Comparison of ENCODE assay signal across 15 cellular contexts in genomic region chr5:129243058-129243457, GRCh38.
DNase-seq lines count a peak whose midpoint lies in the region; TF ChIP-seq lines count a peak whose summit lies in the region.
"Had no signal": no experiment of that assay in that cellular context is flagged by ENCODE, and none has a peak within 500 bp of the region (broad histone marks: within the 10 kb centered on the region; RNA-seq: fewer than 3 reads in every experiment).

No MANE protein-coding gene starts in this region.

- no peaks in the 10 kb centered on the region for H3K36me3 ChIP-seq in PC-9 (ENCODE audit: low read depth)

- DNase-seq in HS-5 (ENCODE audit: low read depth) = peak; percentile 43
- peak; percentile 85 for DNase-seq in amniotic epithelial cell (ENCODE audit: low read depth)
- DNase-seq in fibroblast of the conjunctiva (ENCODE audit: low read depth) = peak; percentile 47
- DNase-seq in left kidney (ENCODE audit: low read depth, low spot score) = peak; percentile 11
- no peak for DNase-seq in NCI-H69 (lab: John Stamatoyannopoulos, UW)
- no peak for DNase-seq in PC-9
- no peak for DNase-seq in hepatic stellate cell (ENCODE audit: low spot score)
- DNase-seq: C1 segment of cervical spinal cord, GF-D8, GOT3, NCI-H1048, NCI-H146, NCI-H2081, NCI-H510A treated with DMSO at 0.1 percent for 48 hours, SHP77 had no signal

- no peak overlapping the region for H2AFZ ChIP-seq in PC-9

- CTCF ChIA-PET in PC-9 (lab: Charles Lee) = no interaction called here

- intact Hi-C loops in PC-9 (cut with micrococcal nuclease; ENCODE audit: unreplicated experiment) = no loop called here

- POLR2A ChIA-PET in PC-9 (lab: Charles Lee; ENCODE audit: unreplicated experiment) = no interaction called here

- no TSS peak for BruUV-seq in PC-9 (replicated peaks; lab: Mats Ljungman, UMichigan)

- no peak overlapping the region for H3K4me2 ChIP-seq in PC-9

- no peaks in the 10 kb centered on the region for H3K27me3 ChIP-seq in PC-9 (ENCODE audit: insufficient read depth, low read depth)

- H3K9me3 ChIP-seq in PC-9 (ENCODE audit: insufficient read depth, low read depth) = no peaks in the 10 kb centered on the region

- no peaks in the 10 kb centered on the region for H4K20me1 ChIP-seq in PC-9 (ENCODE audit: insufficient read depth)

- H3K27ac ChIP-seq in PC-9 = no peak overlapping the region

- no peaks in the 10 kb centered on the region for H3F3A ChIP-seq in PC-9 (ENCODE audit: insufficient read depth, low read depth)

- H3K4me1 ChIP-seq in PC-9 (replicated peaks; ENCODE audit: insufficient read depth) = no peaks in the 10 kb centered on the region

- H3K4me3 ChIP-seq in PC-9 = no peak overlapping the region

- H3K79me2 ChIP-seq in PC-9 (ENCODE audit: low read depth) = no peaks in the 10 kb centered on the region

- H3K9me2 ChIP-seq in PC-9 (ENCODE audit: insufficient read depth) = no peaks in the 10 kb centered on the region

- no peak for TF ChIP-seq CTCF in PC-9 (conservative IDR thresholded peaks at IDR 0.05)

Comparison
In these comparisons a context has a peak if more than half of its experiments do, and no peak if none do; other contexts are left out.
1. DNase-seq: peak in HS-5 (single experiment), amniotic epithelial cell (single experiment), fibroblast of the conjunctiva (single experiment) and left kidney (single experiment); none in NCI-H69 (single experiment), PC-9 (0 of 2) and hepatic stellate cell (single experiment).